ENCODE assay signal across 8 cellular contexts in the genomic region with DNA sequence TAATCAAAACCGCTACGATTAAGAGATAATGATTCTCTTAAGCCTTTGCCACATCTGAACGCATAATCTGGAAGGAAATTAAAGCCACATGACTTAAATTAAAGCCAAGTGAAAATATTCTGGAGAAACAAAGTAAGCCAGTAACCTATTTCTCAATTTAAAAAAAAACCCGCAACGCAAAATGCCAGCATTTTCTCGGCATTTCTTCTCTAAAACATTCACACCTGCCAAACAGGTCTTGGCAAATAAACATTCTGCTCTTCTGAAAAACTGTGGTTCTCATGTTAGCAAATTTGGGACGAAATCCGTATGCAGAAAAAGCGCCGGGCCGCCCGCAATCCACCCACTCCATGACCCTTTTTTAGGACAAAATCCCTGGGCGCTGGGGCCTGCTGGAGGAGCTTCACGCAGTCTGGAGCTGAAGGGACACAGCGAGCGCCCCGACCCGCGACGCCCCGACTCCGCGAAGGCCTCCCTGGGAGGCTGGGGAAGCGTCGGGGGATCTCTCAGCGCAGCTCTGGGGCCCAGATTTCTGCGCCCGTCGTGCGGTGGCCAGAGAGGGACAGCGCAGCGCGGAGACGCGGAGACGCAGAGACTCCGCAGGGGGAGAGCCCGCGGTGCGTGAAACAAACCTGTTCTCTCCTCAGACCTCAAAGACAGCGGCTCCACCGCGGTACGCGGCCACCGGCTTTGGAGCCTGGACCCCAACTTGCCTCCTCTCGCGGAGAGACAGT. TPM values are rescaled to one million over a fixed set of nuclear protein-coding genes. Genes with fewer than 3 reads are reported as not detected.
DNase-seq lines count a peak whose midpoint lies in the region; ATAC-seq and TF ChIP-seq lines count a peak whose summit lies in the region.

No MANE protein-coding gene starts in this region.

- DNase-seq in NOMO-1 (lab: John Stamatoyannopoulos, UW; ENCODE audit: unreplicated experiment in 2 of 2): peak; percentile 60 to 71
- no peak for DNase-seq in NOMO-1 treated with DMSO at 0.1 percent for 48 hours (lab: John Stamatoyannopoulos, UW; ENCODE audit: unreplicated experiment)
- no peak for DNase-seq in RWPE2 (ENCODE audit: low spot score)
- peak; percentile 32 for DNase-seq in fibroblast of mammary gland (ENCODE audit: low read depth)
- no peak for DNase-seq in omental fat pad (ENCODE audit: low spot score)
- no peak for DNase-seq in NCI-H187 treated with DMSO at 0.1 percent for 48 hours (lab: John Stamatoyannopoulos, UW)
- DNase-seq in HT-29 (ENCODE audit: low spot score): no peak

- no peaks in the 10 kb centered on the region for H3K27me3 ChIP-seq in RWPE2 (ENCODE audit: insufficient read depth, poor library complexity, severe bottlenecking)

- no peaks in the 10 kb centered on the region for H3K9me3 ChIP-seq in RWPE2 (ENCODE audit: severe bottlenecking)

- ATAC-seq in HG02840 (IDR thresholded peaks at IDR 0.05; ENCODE audit: low FRiP score, unreplicated experiment) (peak; percentile 49), RWPE2 (ENCODE audit: low read depth) (peak; percentile 51), omental fat pad (ENCODE audit: low FRiP score) (peak; percentile 64)

- peaks cover 36% of the 10 kb centered on the region for H3K36me3 ChIP-seq in RWPE2 (ENCODE audit: low read depth)

- H3K4me3 ChIP-seq in RWPE2 (ENCODE audit: severe bottlenecking) (peak overlapping the region; percentile 64), fibroblast of mammary gland (ENCODE audit: control insufficient read depth, low read depth, low read length) (peak overlapping the region; percentile 83)

- H3K4me1 ChIP-seq in RWPE2 (ENCODE audit: insufficient read depth, poor library complexity, severe bottlenecking): peaks cover 18% of the 10 kb centered on the region

- TF ChIP-seq CTCF in RWPE2 (IDR thresholded peaks at IDR 0.05; ENCODE audit: poor library complexity, severe bottlenecking): no peak
- TF ChIP-seq CTCF in fibroblast of mammary gland (conservative IDR thresholded peaks at IDR 0.05; ENCODE audit: control insufficient read depth, insufficient read depth, low read depth, low read length): no peak
- TF ChIP-seq CTCF in omental fat pad (IDR thresholded peaks at IDR 0.05): no peak

- peak overlapping the region; percentile 73 for H3K27ac ChIP-seq in RWPE2 (ENCODE audit: poor library complexity, severe bottlenecking)

RNA-seq across cellular contexts. Expression of gene NKIRAS1, which starts 0.5 kb away (rescaled TPM):
- 10 to 100 TPM in 3 of 4 donors, 1 to 10 TPM in 1; 8.9 to 15.1 (median 11.7) TPM for total RNA-seq in omental fat pad
- total RNA-seq in HT-29 (2014; rRNA removed; shearing (Covaris generic)): 1.2 and 2.2 TPM in 2 replicates

RNA-seq across cellular contexts. Expression of gene RPL15, which starts 0.6 kb away (rescaled TPM):
- 1,000 to 10,000 TPM; 1,996 to 2,993 (median 2,303) TPM for total RNA-seq in omental fat pad
- total RNA-seq in HT-29 (2014; rRNA removed; shearing (Covaris generic)): 1,130 and 1,186 TPM in 2 replicates

RNA-seq across cellular contexts. Expression of gene NR1D2, which starts 28.8 kb away (rescaled TPM):
- total RNA-seq in omental fat pad: 10 to 100 TPM; 19.6 to 36.9 (median 22.7) TPM
- total RNA-seq in HT-29 (2014; rRNA removed; shearing (Covaris generic)): 10.9 and 12.9 TPM in 2 replicates

Comparison
In these comparisons a context has a peak if more than half of its experiments do, and no peak if none do; other contexts are left out.
1. DNase-seq: peak in NOMO-1 (2 of 2) and fibroblast of mammary gland (single experiment); none in NOMO-1 treated with DMSO at 0.1 percent for 48 hours (single experiment), RWPE2 (single experiment), omental fat pad (single experiment), NCI-H187 treated with DMSO at 0.1 percent for 48 hours (single experiment) and HT-29 (single experiment).
2. Peak in every context shown above with its lines, with median percentiles within 50 percentile points of each other: ATAC-seq.